ENCODE assay signal across 24 cellular contexts in genomic region chr13:108575430-108575829, GRCh38. TPM values are rescaled to one million over a fixed set of nuclear protein-coding genes. Genes with fewer than 3 reads are reported as not detected.
"Had no signal": no experiment of that assay in that cellular context is flagged by ENCODE, and none has a peak within 500 bp of the region (broad histone marks: within the 10 kb centered on the region; RNA-seq: fewer than 3 reads in every experiment).

No MANE protein-coding gene starts in this region.

- H3K4me1 Mint-ChIP-seq: activated CD4-positive, alpha-beta T cell treated with anti-CD3 and anti-CD28 coated beads, Interleukin-2, amount 10 ng/mL, durations not matched to agents 24 days and 14 days; stimulated activated naive B cell treated with anti-CD40 and anti-IgM and Interleukin-4, amounts not matched to agents 10 μg/mL and 1 μg/mL and 100 μg/mL, for 72 hours had no signal

- ATAC-seq: effector memory CD8-positive, alpha-beta T cell; gastrocnemius medialis; mucosa of descending colon; natural killer cell treated with Interleukin-12 subunit alpha and Interleukin-12 subunit beta and Interleukin-15 and Interleukin-18, amount 100 ng/mL, for 72 hours; stimulated activated naive B cell treated with anti-CD40 and anti-IgM and Interleukin-4, amounts not matched to agents 10 μg/mL and 1 μg/mL and 100 μg/mL, for 72 hours; upper lobe of right lung had no signal

- H3K27me3 ChIP-seq: brain microvascular endothelial cell, gastrocnemius medialis, right atrium auricular region, suprapubic skin, tibial artery, upper lobe of right lung had no signal

- H3K27ac Mint-ChIP-seq: activated CD4-positive, alpha-beta memory T cell treated with anti-CD3 and anti-CD28 coated beads for 36 hours; activated CD4-positive, alpha-beta T cell treated with anti-CD3 and anti-CD28 coated beads, Interleukin-2, amount 10 ng/mL, durations not matched to agents 24 days and 14 days; activated naive CD4-positive, alpha-beta T cell treated with anti-CD3 and anti-CD28 coated beads for 36 hours; activated T-helper 1 cell treated with anti-CD3 and anti-CD28 coated beads, Interleukin-12 subunit alpha, Interleukin-12 subunit beta, Interleukin-2, Interleukin-4 antibody, amounts not matched to agents 30 ng/mL and 10 ng/mL and 1 ng/mL, durations not matched to agents 14 hours and 24 hours and 36 hours; effector memory CD8-positive, alpha-beta T cell; natural killer cell treated with Interleukin-12 subunit alpha and Interleukin-12 subunit beta and Interleukin-15 and Interleukin-18, amount 100 ng/mL, for 72 hours; stimulated activated naive B cell treated with anti-CD40 and anti-IgM and Interleukin-4, amounts not matched to agents 10 μg/mL and 1 μg/mL and 100 μg/mL, for 72 hours had no signal

- H3K4me3 Mint-ChIP-seq: activated CD4-positive, alpha-beta memory T cell treated with anti-CD3 and anti-CD28 coated beads for 36 hours; activated CD4-positive, alpha-beta T cell treated with anti-CD3 and anti-CD28 coated beads, Interleukin-2, amount 10 ng/mL, durations not matched to agents 24 days and 14 days; activated naive CD4-positive, alpha-beta T cell treated with anti-CD3 and anti-CD28 coated beads for 36 hours; activated T-helper 1 cell treated with anti-CD3 and anti-CD28 coated beads, Interleukin-12 subunit alpha, Interleukin-12 subunit beta, Interleukin-2, Interleukin-4 antibody, amounts not matched to agents 30 ng/mL and 10 ng/mL and 1 ng/mL, durations not matched to agents 14 hours and 24 hours and 36 hours; effector memory CD8-positive, alpha-beta T cell; natural killer cell treated with Interleukin-12 subunit alpha and Interleukin-12 subunit beta and Interleukin-15 and Interleukin-18, amount 100 ng/mL, for 72 hours; stimulated activated naive B cell treated with anti-CD40 and anti-IgM and Interleukin-4, amounts not matched to agents 10 μg/mL and 1 μg/mL and 100 μg/mL, for 72 hours had no signal

- H3K9me3 Mint-ChIP-seq: activated CD4-positive, alpha-beta memory T cell treated with anti-CD3 and anti-CD28 coated beads for 36 hours; activated CD4-positive, alpha-beta T cell treated with anti-CD3 and anti-CD28 coated beads, Interleukin-2, amount 10 ng/mL, durations not matched to agents 24 days and 14 days; activated naive CD4-positive, alpha-beta T cell treated with anti-CD3 and anti-CD28 coated beads for 36 hours; activated T-helper 1 cell treated with anti-CD3 and anti-CD28 coated beads, Interleukin-12 subunit alpha, Interleukin-12 subunit beta, Interleukin-2, Interleukin-4 antibody, amounts not matched to agents 30 ng/mL and 10 ng/mL and 1 ng/mL, durations not matched to agents 14 hours and 24 hours and 36 hours; natural killer cell treated with Interleukin-12 subunit alpha and Interleukin-12 subunit beta and Interleukin-15 and Interleukin-18, amount 100 ng/mL, for 72 hours had no signal

- H3K36me3 ChIP-seq: brain microvascular endothelial cell, gastrocnemius medialis, left ventricle myocardium inferior, right atrium auricular region, suprapubic skin, tibial artery, upper lobe of right lung had no signal

- H3K4me3 ChIP-seq: gastrocnemius medialis, left ventricle myocardium inferior, mucosa of descending colon, right atrium auricular region, smooth muscle cell, suprapubic skin, tibial artery, upper lobe of right lung had no signal

- DNase-seq: activated CD4-positive, alpha-beta memory T cell treated with anti-CD3 and anti-CD28 coated beads for 36 hours; activated CD4-positive, alpha-beta T cell treated with anti-CD3 and anti-CD28 coated beads, Interleukin-2, amount 10 ng/mL, durations not matched to agents 24 days and 14 days; activated CD8-positive, alpha-beta memory T cell treated with anti-CD3 and anti-CD28 coated beads, Interleukin-2, amount 50 U/mL, for 4 hours; activated effector memory CD4-positive, alpha-beta T cell treated with anti-CD3 and anti-CD28 coated beads, Interleukin-2, amount 50 U/mL, for 16 hours; activated naive CD4-positive, alpha-beta T cell treated with anti-CD3 and anti-CD28 coated beads for 36 hours; activated T-cell treated with anti-CD3 and anti-CD28 coated beads, Interleukin-2, amount 50 U/mL, for 1 hour; amniotic stem cell; brain microvascular endothelial cell; cortex of kidney; effector memory CD8-positive, alpha-beta T cell; erythroblast; gastrocnemius medialis; glutamatergic neuron; left ventricle myocardium inferior; mucosa of descending colon; stimulated activated CD4-positive, alpha-beta T cell treated with anti-CD3 and anti-CD28 coated beads, Interleukin-1b, Interleukin-23, amount 100 ng/mL, for 48 hours; stimulated activated naive B cell treated with anti-CD40 and anti-IgM and Interleukin-4, amounts not matched to agents 10 μg/mL and 1 μg/mL and 100 μg/mL, for 72 hours; tibial artery; upper lobe of right lung had no signal

- H3K9me3 ChIP-seq: gastrocnemius medialis, left ventricle myocardium inferior, mucosa of descending colon, right atrium auricular region, suprapubic skin, tibial artery, upper lobe of right lung had no signal

- H3K27me3 Mint-ChIP-seq: activated CD4-positive, alpha-beta memory T cell treated with anti-CD3 and anti-CD28 coated beads for 36 hours; activated CD4-positive, alpha-beta T cell treated with anti-CD3 and anti-CD28 coated beads, Interleukin-2, amount 10 ng/mL, durations not matched to agents 24 days and 14 days; effector memory CD8-positive, alpha-beta T cell; natural killer cell treated with Interleukin-12 subunit alpha and Interleukin-12 subunit beta and Interleukin-15 and Interleukin-18, amount 100 ng/mL, for 72 hours; stimulated activated naive B cell treated with anti-CD40 and anti-IgM and Interleukin-4, amounts not matched to agents 10 μg/mL and 1 μg/mL and 100 μg/mL, for 72 hours had no signal

- H3K4me1 ChIP-seq: gastrocnemius medialis, left ventricle myocardium inferior, right atrium auricular region, suprapubic skin, tibial artery, upper lobe of right lung had no signal

RNA-seq across cellular contexts. Expression of gene MYO16, which starts 54.0 kb away (rescaled TPM):
- polyA plus RNA-seq: smooth muscle cell had no signal
